Comparison of ENCODE assay signal across 25 cellular contexts in genomic region chr16:13262270-13263090, GRCh38.
"Had no signal": no experiment of that assay in that cellular context is flagged by ENCODE, and none has a peak within 500 bp of the region (broad histone marks: within the 10 kb centered on the region; RNA-seq: fewer than 3 reads in every experiment).

No MANE protein-coding gene starts in this region.

- H3K79me2 ChIP-seq: hepatocyte had no signal

- H3K9me3 ChIP-seq: esophagus muscularis mucosa, gastroesophageal sphincter had no signal

- H3K4me2 ChIP-seq: hepatocyte had no signal

- H3K27me3 ChIP-seq: foreskin keratinocyte, heart left ventricle, hepatocyte, left lung had no signal

- DNase-seq: dermis blood vessel endothelial cell; dorsolateral prefrontal cortex; effector CD4-positive, alpha-beta T cell; effector memory CD4-positive, alpha-beta T cell; foreskin keratinocyte; heart left ventricle; hypothalamus; immature natural killer cell; islet precursor cell; kidney; kidney glomerular epithelial cell; left colon; left lung; left ventricle myocardium superior; lower lobe of right lung; mesenchymal stem cell; mucosa of descending colon; naive B cell had no signal

- ATAC-seq: foreskin keratinocyte, gastroesophageal sphincter, heart left ventricle, left colon, left lung, left ventricle myocardium superior, lower lobe of right lung, mucosa of descending colon had no signal

- H3K4me3 ChIP-seq: coronary artery, dorsolateral prefrontal cortex, esophagus muscularis mucosa, gastroesophageal sphincter, heart left ventricle, hepatocyte, left lung, lower lobe of right lung, mucosa of descending colon had no signal

- H3K36me3 ChIP-seq: esophagus muscularis mucosa, gastroesophageal sphincter, heart left ventricle, left lung, lower lobe of right lung had no signal

- H3K4me1 ChIP-seq: esophagus muscularis mucosa, foreskin keratinocyte, gastroesophageal sphincter, heart left ventricle, left lung, lower lobe of right lung had no signal

- H2AFZ ChIP-seq: hepatocyte had no signal

- FAIRE-seq: colon, endothelial cell of umbilical vein, frontal cortex, kidney had no signal

- H3K27ac ChIP-seq: coronary artery, dorsolateral prefrontal cortex, esophagus muscularis mucosa, foreskin keratinocyte, gastroesophageal sphincter, heart left ventricle, hepatocyte, left lung, lower lobe of right lung had no signal
